In genomic region chr3:134007819-134008218, GRCh38 we compare ENCODE assay signal across 1 cellular context.
TF ChIP-seq lines count a peak whose summit lies in the region.

No MANE protein-coding gene starts in this region.

TF ChIP-seq in HCT116, 20 proteins besides CTCF, POLR2A, EP300 and RAD21 (continued from another document):
- no peak for TF ChIP-seq REST (IDR thresholded peaks at IDR 0.05; ENCODE audit: low read depth)
- no peak for TF ChIP-seq MAX (IDR thresholded peaks at IDR 0.05)
- no peak for TF ChIP-seq ZNF274 (IDR thresholded peaks at IDR 0.05; ENCODE audit: low read depth, low read length)
- no peak for TF ChIP-seq EZH2phosphoT487 (IDR thresholded peaks at IDR 0.05; ENCODE audit: borderline replicate concordance)
- TF ChIP-seq SRF (IDR thresholded peaks at IDR 0.05; ENCODE audit: low read depth), result no peak
- TF ChIP-seq EGR1 (IDR thresholded peaks at IDR 0.05; ENCODE audit: low read depth), result no peak
- TF ChIP-seq ATF3 (IDR thresholded peaks at IDR 0.05), result no peak
